8 cellular contexts compared by ENCODE assay signal in the genomic region with DNA sequence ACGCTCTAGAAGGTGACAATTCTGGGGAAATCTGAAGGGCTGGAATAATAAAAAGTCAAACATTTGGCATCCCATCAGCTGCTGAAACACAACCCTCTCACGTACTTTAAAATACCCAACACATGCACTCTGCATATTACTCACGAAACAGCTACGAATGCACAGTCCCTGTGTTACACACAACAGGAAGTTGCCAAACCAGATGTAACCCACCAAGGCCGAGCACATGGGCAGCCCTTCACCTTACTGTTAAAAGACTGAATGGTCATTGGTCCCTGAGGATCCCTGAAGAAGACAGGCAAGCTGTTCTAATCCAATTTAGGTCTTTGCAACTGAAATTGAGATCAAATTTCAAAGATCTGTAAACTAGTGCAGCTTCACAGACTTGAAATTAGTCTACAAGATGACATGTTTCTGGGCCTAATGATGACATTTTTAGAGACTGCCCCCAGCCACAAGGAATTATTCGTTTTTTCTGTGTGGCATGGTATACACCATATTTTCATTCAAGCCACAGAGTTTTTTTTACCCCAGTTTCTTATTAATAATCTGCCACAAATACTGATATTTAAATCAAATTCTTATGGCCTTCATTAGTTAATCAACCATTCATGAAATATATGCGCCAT. TPM values are rescaled to one million over a fixed set of nuclear protein-coding genes. Genes with fewer than 3 reads are reported as not detected.
A peak's percentile ranks its signal among the peaks of the same experiment; 100 is the strongest.
DNase-seq lines count a peak whose midpoint lies in the region; ATAC-seq and TF ChIP-seq lines count a peak whose summit lies in the region.

No MANE protein-coding gene starts in this region.

- no peaks in the 10 kb centered on the region for H3K36me3 ChIP-seq in BE2C

- no peaks in the 10 kb centered on the region for H3K27me3 ChIP-seq in BE2C

- DNase-seq in GM13977 (ENCODE audit: low spot score) = peak; percentile 60
- peak; percentile 70 for DNase-seq in KBM-7
- DNase-seq in activated naive CD4-positive, alpha-beta T cell treated with anti-CD3 and anti-CD28 coated beads, Interleukin-2, amount 50 U/mL, for 72 hours (ENCODE audit: low spot score in 2 of 2) = peak in 1 of 2 donors; percentile 18
- DNase-seq in skeletal muscle cell (ENCODE audit: low read depth) = peak; percentile 57
- no peak for DNase-seq in T1000 (lab: John Stamatoyannopoulos, UW)
- no peak for DNase-seq in BE2C
- DNase-seq in NCI-H2227 (lab: John Stamatoyannopoulos, UW; ENCODE audit: unreplicated experiment) = no peak

- H3K9me3 ChIP-seq in BE2C = no peaks in the 10 kb centered on the region

- peak; percentile 70 for ATAC-seq in GM21529 (IDR thresholded peaks at IDR 0.05; ENCODE audit: unreplicated experiment)
- ATAC-seq in activated naive CD4-positive, alpha-beta T cell treated with anti-CD3 and anti-CD28 coated beads, Interleukin-2, amount 50 U/mL, for 72 hours = peak; percentile 89 to 92

- H3K4me1 ChIP-seq in BE2C = no peaks in the 10 kb centered on the region; the same call in 1 of the 2 replicates

- H3K4me3 ChIP-seq in skeletal muscle cell (ENCODE audit: low read depth, low read length) (no peak overlapping the region), BE2C (ENCODE audit: low read depth, low read length) (no peak overlapping the region)

- no peak for TF ChIP-seq CTCF in GM13977 (IDR thresholded peaks at IDR 0.05; ENCODE audit: extremely low read depth, insufficient read depth, missing control alignments)
- no peak for TF ChIP-seq CTCF in BE2C (IDR thresholded peaks at IDR 0.05; ENCODE audit: low read depth, low read length)

- H3K36me3 Mint-ChIP-seq in activated naive CD4-positive, alpha-beta T cell treated with anti-CD3 and anti-CD28 coated beads, Interleukin-2, amount 50 U/mL, for 72 hours = peaks cover 13 to 23% of the 10 kb centered on the region in 2 donors

- peak overlapping the region; percentile 48 to 83 for H3K27ac Mint-ChIP-seq in activated naive CD4-positive, alpha-beta T cell treated with anti-CD3 and anti-CD28 coated beads, Interleukin-2, amount 50 U/mL, for 72 hours

- in situ Hi-C loops in GM13977 (cut with MboI; ENCODE audit: low pct_unique_long_range_greater_than_20kb, low sequenced_read_pairs, unreplicated experiment) = no loop called here
- in situ Hi-C loops in KBM-7 (cut with MboI; ENCODE audit: low pct_unique_long_range_greater_than_20kb, low sequenced_read_pairs) = no loop called here

- H3K9me3 Mint-ChIP-seq in activated naive CD4-positive, alpha-beta T cell treated with anti-CD3 and anti-CD28 coated beads, Interleukin-2, amount 50 U/mL, for 72 hours = peaks cover 4 to 14% of the 10 kb centered on the region in 2 donors

RNA-seq across cellular contexts. Expression of gene IER5, which starts 25.6 kb away (rescaled TPM):
- 10 to 100 TPM; 20.3 to 68.4 TPM for total RNA-seq in activated naive CD4-positive, alpha-beta T cell treated with anti-CD3 and anti-CD28 coated beads, Interleukin-2, amount 50 U/mL, for 72 hours
- 9.9 TPM for polyA plus RNA-seq in BE2C (2012; ENCODE audit: insufficient read depth, insufficient read length, low read depth)

RNA-seq across cellular contexts. Expression of gene MR1, which starts 29.1 kb away (rescaled TPM):
- total RNA-seq in activated naive CD4-positive, alpha-beta T cell treated with anti-CD3 and anti-CD28 coated beads, Interleukin-2, amount 50 U/mL, for 72 hours = 10 to 100 TPM; 13.5 to 27.4 TPM
- polyA plus RNA-seq in BE2C (2012; ENCODE audit: insufficient read depth, insufficient read length, low read depth) = 0.28 TPM

RNA-seq across cellular contexts. Expression of gene STX6, which starts 40.2 kb away (rescaled TPM):
- total RNA-seq in activated naive CD4-positive, alpha-beta T cell treated with anti-CD3 and anti-CD28 coated beads, Interleukin-2, amount 50 U/mL, for 72 hours = 10 to 100 TPM; 18.7 to 20.3 TPM
- 22.1 TPM for polyA plus RNA-seq in BE2C (2012; ENCODE audit: insufficient read depth, insufficient read length, low read depth)

Comparison
In these comparisons a context has a peak if more than half of its experiments do, and no peak if none do; other contexts are left out.
1. DNase-seq: peak in GM13977 (single experiment), KBM-7 (single experiment) and skeletal muscle cell (single experiment); none in T1000 (single experiment), BE2C (single experiment) and NCI-H2227 (single experiment).